In the genomic region with DNA sequence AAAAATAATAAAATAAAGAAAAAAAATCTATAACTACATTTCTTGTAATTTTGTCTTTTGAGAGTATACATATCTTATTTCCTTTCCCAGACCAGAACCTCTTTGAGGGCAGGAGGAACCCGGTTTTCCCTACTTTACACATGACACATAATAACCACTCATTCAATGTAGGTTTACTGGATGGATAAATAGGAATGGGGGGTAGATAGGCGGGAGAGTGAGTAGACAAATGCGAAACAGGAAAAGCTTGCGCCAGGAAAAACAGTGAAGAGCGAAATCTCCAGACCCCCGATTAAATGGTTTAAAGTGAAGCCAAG, we compare ENCODE assay signal across 8 cellular contexts. TPM values are rescaled to one million over a fixed set of nuclear protein-coding genes. Genes with fewer than 3 reads are reported as not detected.
DNase-seq lines count a peak whose midpoint lies in the region; ATAC-seq, FAIRE-seq and TF ChIP-seq lines count a peak whose summit lies in the region.

No MANE protein-coding gene starts in this region.

- H3K27ac ChIP-seq in DND-41 (ENCODE audit: low read length), result peak overlapping the region; percentile 94
- peak overlapping the region; percentile 93 to 100 for H3K27ac ChIP-seq in SK-N-SH (ENCODE audit: low read depth in 2 of 2, low read length in 1 of 2)
- peak overlapping the region; percentile 90 to 95 (median 92) for H3K27ac ChIP-seq in pancreas

- no peaks in the 10 kb centered on the region for H3K9me2 ChIP-seq in SK-N-SH

- peaks cover 19% of the 10 kb centered on the region for H4K20me1 ChIP-seq in DND-41 (ENCODE audit: insufficient read depth, low read length)
- H4K20me1 ChIP-seq in SK-N-SH (ENCODE audit: insufficient read depth), result peaks cover 35% of the 10 kb centered on the region

- H2AFZ ChIP-seq in DND-41 (ENCODE audit: low read depth, low read length) (peak overlapping the region; percentile 85), SK-N-SH (ENCODE audit: low read depth) (peak overlapping the region; percentile 94)

- H3K4me1 ChIP-seq in DND-41 (ENCODE audit: insufficient read depth, low read length) (peaks cover 40% of the 10 kb centered on the region), SK-N-SH (ENCODE audit: control insufficient read depth in 1 of 2, insufficient read depth in 2 of 2, low read depth in 1 of 2, low read length in 1 of 2) (peaks cover 3 to 28% of the 10 kb centered on the region in 2 experiments; a peak in 2 of 4 replicates), pancreas (peaks cover 19 to 34% (median 32%) of the 10 kb centered on the region in 3 donors)

- no peaks in the 10 kb centered on the region; the same call in none of the 2 replicates for H3K36me3 ChIP-seq in DND-41 (ENCODE audit: insufficient read depth, low read length)
- H3K36me3 ChIP-seq in SK-N-SH (replicated peaks in 1 of 2; ENCODE audit: control insufficient read depth in 1 of 2, insufficient read depth in 2 of 2, low read length in 1 of 2), result peaks cover 15 to 22% of the 10 kb centered on the region in 2 experiments
- H3K36me3 ChIP-seq in pancreas, result no peaks in the 10 kb centered on the region

- H3K27me3 ChIP-seq in DND-41 (ENCODE audit: insufficient read depth, low read length, poor library complexity) (no peaks in the 10 kb centered on the region), SK-N-SH (ENCODE audit: insufficient read depth) (no peaks in the 10 kb centered on the region), pancreas (no peaks in the 10 kb centered on the region)

- peaks cover 9% of the 10 kb centered on the region for H3F3A ChIP-seq in SK-N-SH (replicated peaks; ENCODE audit: insufficient read depth)

- H3K9ac ChIP-seq in DND-41 (ENCODE audit: low read depth, low read length) (peak overlapping the region; percentile 82), SK-N-SH (peak overlapping the region; percentile 91)

- TF ChIP-seq CTCF in DND-41 (IDR thresholded peaks at IDR 0.05; ENCODE audit: borderline replicate concordance, extremely low read depth, low read length, poor library complexity, severe bottlenecking), result no peak
- no peak for TF ChIP-seq CTCF in SK-N-SH (IDR thresholded peaks at IDR 0.05)
- no peak for TF ChIP-seq CTCF in fibroblast of pulmonary artery (IDR thresholded peaks at IDR 0.05; ENCODE audit: low read length, missing control alignments)
- no peak for TF ChIP-seq CTCF in pancreas (IDR thresholded peaks at IDR 0.05)

- no peak; a peak in 1 of 4 replicates for TF ChIP-seq EP300 in SK-N-SH (IDR thresholded peaks at IDR 0.05; ENCODE audit: borderline replicate concordance in 1 of 2, low read depth in 1 of 2, low read length in 1 of 2)

- under 1% methylated on average over 6 of the region's 6 CpGs for WGBS in SK-N-SH (ENCODE audit: low lambda C conversion rate)
- 0% methylated on average over 6 of the region's 6 CpGs for WGBS in pancreas, 2 donors

- intact Hi-C loops in pancreas (cut with DNase I), result no loop called here

- POLR2A ChIA-PET in SK-N-SH (lab: Yijun Ruan, JAX), result no interaction called here

- CTCF ChIA-PET in SK-N-SH (lab: Yijun Ruan, JAX), result interaction anchor here (1.0 kb wide), 1 partner anchor 20 kb away, joined by 3 read pairs; no protein-coding TSS in a partner anchor

- no peak for DNase-seq in DND-41
- DNase-seq in SK-N-SH, result no peak
- DNase-seq in fibroblast of pulmonary artery (ENCODE audit: low read depth), result no peak
- DNase-seq in pancreas, result no peak
- DNase-seq in COLO668 (lab: John Stamatoyannopoulos, UW; ENCODE audit: unreplicated experiment), result no peak
- DNase-seq in cortex of kidney (lab: John Stamatoyannopoulos, UW), result no peak
- no peak for DNase-seq in DMS79 (lab: John Stamatoyannopoulos, UW)

- H3K4me3 ChIP-seq in DND-41 (ENCODE audit: low read depth in 1 of 2, low read length in 2 of 2) (peak overlapping the region; percentile 78 to 92; a peak in 3 of 4 replicates), SK-N-SH (ENCODE audit: low read depth in 2 of 2, low read length in 1 of 2) (peak overlapping the region; percentile 82 to 91), fibroblast of pulmonary artery (replicated peaks; ENCODE audit: low read depth, low read length) (peak overlapping the region; percentile 86), pancreas (peak overlapping the region; percentile 65 to 95 (median 78))

- FAIRE-seq in pancreas (lab: Jason Lieb, UNC), result no peak

- ATAC-seq in DND-41 (ENCODE audit: insufficient read depth, low read depth) (peak; percentile 20; the same call in 2 of the 3 replicates), pancreas (peak in 3 of 4 donors; percentile 4 to 20 (median 14)), GM18907 (IDR thresholded peaks at IDR 0.05; ENCODE audit: unreplicated experiment) (no peak)

- H3K79me2 ChIP-seq in DND-41 (ENCODE audit: insufficient read depth, low read length) (peaks cover 45% of the 10 kb centered on the region), SK-N-SH (ENCODE audit: insufficient read depth) (peaks cover 45% of the 10 kb centered on the region)

- no peaks in the 10 kb centered on the region for H3K9me3 ChIP-seq in DND-41 (ENCODE audit: insufficient read depth, low read length, severe bottlenecking)
- H3K9me3 ChIP-seq in SK-N-SH, result no peaks in the 10 kb centered on the region
- no peaks in the 10 kb centered on the region for H3K9me3 ChIP-seq in pancreas

- TF ChIP-seq RAD21 in SK-N-SH (IDR thresholded peaks at IDR 0.05; ENCODE audit: low read length), result no peak; the same call in 1 of the 2 replicates

- H3K4me2 ChIP-seq in DND-41 (ENCODE audit: insufficient read depth, low read length) (peak overlapping the region; percentile 74), SK-N-SH (peak overlapping the region; percentile 83)

TF ChIP-seq in SK-N-SH, 30 proteins besides CTCF, POLR2A, EP300 and RAD21 (continues in another document):
- TF ChIP-seq RCOR1 (IDR thresholded peaks at IDR 0.05; ENCODE audit: low read length) (no peak), MEF2A (IDR thresholded peaks at IDR 0.05; ENCODE audit: borderline replicate concordance, low read depth) (no peak), SIN3A (IDR thresholded peaks at IDR 0.05; ENCODE audit: borderline replicate concordance, low read depth, low read length) (no peak), GATA2 (CRISPR knock-in tag; IDR thresholded peaks at IDR 0.05) (no peak), SMC3 (IDR thresholded peaks at IDR 0.05; ENCODE audit: low read depth, low read length) (no peak), FOXJ3 (CRISPR knock-in tag; IDR thresholded peaks at IDR 0.05) (no peak)
- TF ChIP-seq, protein P1, sequence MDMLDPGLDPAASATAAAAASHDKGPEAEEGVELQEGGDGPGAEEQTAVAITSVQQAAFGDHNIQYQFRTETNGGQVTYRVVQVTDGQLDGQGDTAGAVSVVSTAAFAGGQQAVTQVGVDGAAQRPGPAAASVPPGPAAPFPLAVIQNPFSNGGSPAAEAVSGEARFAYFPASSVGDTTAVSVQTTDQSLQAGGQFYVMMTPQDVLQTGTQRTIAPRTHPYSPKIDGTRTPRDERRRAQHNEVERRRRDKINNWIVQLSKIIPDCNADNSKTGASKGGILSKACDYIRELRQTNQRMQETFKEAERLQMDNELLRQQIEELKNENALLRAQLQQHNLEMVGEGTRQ (IDR thresholded peaks at IDR 0.05; ENCODE audit: borderline replicate concordance, low read depth, low read length), result no peak
- TF ChIP-seq, protein P2, sequence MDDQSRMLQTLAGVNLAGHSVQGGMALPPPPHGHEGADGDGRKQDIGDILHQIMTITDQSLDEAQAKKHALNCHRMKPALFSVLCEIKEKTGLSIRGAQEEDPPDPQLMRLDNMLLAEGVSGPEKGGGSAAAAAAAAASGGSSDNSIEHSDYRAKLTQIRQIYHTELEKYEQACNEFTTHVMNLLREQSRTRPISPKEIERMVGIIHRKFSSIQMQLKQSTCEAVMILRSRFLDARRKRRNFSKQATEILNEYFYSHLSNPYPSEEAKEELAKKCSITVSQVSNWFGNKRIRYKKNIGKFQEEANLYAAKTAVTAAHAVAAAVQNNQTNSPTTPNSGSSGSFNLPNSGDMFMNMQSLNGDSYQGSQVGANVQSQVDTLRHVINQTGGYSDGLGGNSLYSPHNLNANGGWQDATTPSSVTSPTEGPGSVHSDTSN (IDR thresholded peaks at IDR 0.05), result no peak
- TF ChIP-seq, protein P3, sequence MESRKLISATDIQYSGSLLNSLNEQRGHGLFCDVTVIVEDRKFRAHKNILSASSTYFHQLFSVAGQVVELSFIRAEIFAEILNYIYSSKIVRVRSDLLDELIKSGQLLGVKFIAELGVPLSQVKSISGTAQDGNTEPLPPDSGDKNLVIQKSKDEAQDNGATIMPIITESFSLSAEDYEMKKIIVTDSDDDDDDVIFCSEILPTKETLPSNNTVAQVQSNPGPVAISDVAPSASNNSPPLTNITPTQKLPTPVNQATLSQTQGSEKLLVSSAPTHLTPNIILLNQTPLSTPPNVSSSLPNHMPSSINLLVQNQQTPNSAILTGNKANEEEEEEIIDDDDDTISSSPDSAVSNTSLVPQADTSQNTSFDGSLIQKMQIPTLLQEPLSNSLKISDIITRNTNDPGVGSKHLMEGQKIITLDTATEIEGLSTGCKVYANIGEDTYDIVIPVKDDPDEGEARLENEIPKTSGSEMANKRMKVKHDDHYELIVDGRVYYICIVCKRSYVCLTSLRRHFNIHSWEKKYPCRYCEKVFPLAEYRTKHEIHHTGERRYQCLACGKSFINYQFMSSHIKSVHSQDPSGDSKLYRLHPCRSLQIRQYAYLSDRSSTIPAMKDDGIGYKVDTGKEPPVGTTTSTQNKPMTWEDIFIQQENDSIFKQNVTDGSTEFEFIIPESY (IDR thresholded peaks at IDR 0.05; ENCODE audit: borderline replicate concordance, low read depth), result no peak

RNA-seq across cellular contexts. Expression of a gene that starts 0.5 kb away (rescaled TPM):
- polyA plus RNA-seq in SK-N-SH (2012; rRNA removed), result 74.2 and 105 TPM in 2 replicates
- polyA plus RNA-seq in SK-N-SH (2012; cell fraction: cytosol; rRNA removed), result 76.2 and 84.0 TPM in 2 replicates
- polyA plus RNA-seq in SK-N-SH (2012; cell fraction: nucleus; rRNA removed), result 112 and 147 TPM in 2 replicates
- total RNA-seq in pancreas, result 10 to 100 TPM; 26.5 to 33.2 (median 29.3) TPM
- polyA plus RNA-seq in pancreas, result 10 to 100 TPM; 14.3 to 20.1 TPM

RNA-seq across cellular contexts. Expression of a gene that starts 56.6 kb away (rescaled TPM):
- not detected in 2 replicates for polyA plus RNA-seq in SK-N-SH (2012; rRNA removed)
- polyA plus RNA-seq in SK-N-SH (2012; cell fraction: cytosol; rRNA removed), result not detected in 2 replicates
- 0.06 TPM in 1 of 2 replicates, not detected in the other for polyA plus RNA-seq in SK-N-SH (2012; cell fraction: nucleus; rRNA removed)
- under 1 TPM in 4 of 6 donors, not detected in 2; 0.14 to 0.43 (median 0.22) TPM for total RNA-seq in pancreas
- polyA plus RNA-seq in pancreas, result under 1 TPM in 1 of 2 donors, not detected in 1; 0.07 TPM
